In genomic region chr11:57567512-57568329, GRCh38 we compare ENCODE assay signal across 8 cellular contexts. TPM values are rescaled to one million over a fixed set of nuclear protein-coding genes. Genes with fewer than 3 reads are reported as not detected.
DNase-seq lines count a peak whose midpoint lies in the region; ATAC-seq and TF ChIP-seq lines count a peak whose summit lies in the region.

Gene UBE2L6 (minus strand): TSS chr11:57567672. CDS start chr11:57567611, 61 bp downstream.

- BruUV-seq in Caco-2 (replicated peaks; lab: Mats Ljungman, UMichigan) = no TSS peak

- CTCF ChIA-PET in Caco-2 (lab: Charles Lee) = interaction anchor here (0.5 to 3.0 kb wide), 15 partner anchors 15 to 1878 kb away, joined by 3 to 82 read pairs (median 5); no protein-coding TSS in a partner anchor
- CTCF ChIA-PET in activated naive CD4-positive, alpha-beta T cell treated with anti-CD3 and anti-CD28 coated beads for 36 hours (lab: Charles Lee) = interaction anchor here (0.7 to 9.5 kb wide), 30 partner anchors 8 to 233 kb away, joined by 3 to 258 read pairs (median 4); partner anchors contain the start of gene YPEL4

- H3K9me3 Mint-ChIP-seq in Caco-2 (ENCODE audit: unreplicated experiment) = no peaks in the 10 kb centered on the region
- no peaks in the 10 kb centered on the region for H3K9me3 Mint-ChIP-seq in activated naive CD4-positive, alpha-beta T cell treated with anti-CD3 and anti-CD28 coated beads for 36 hours

- H3K27me3 Mint-ChIP-seq in Caco-2 (ENCODE audit: insufficient read depth, unreplicated experiment) = no peaks in the 10 kb centered on the region
- H3K27me3 Mint-ChIP-seq in activated naive CD4-positive, alpha-beta T cell treated with anti-CD3 and anti-CD28 coated beads for 36 hours (ENCODE audit: low read depth) = no peaks in the 10 kb centered on the region

- peaks cover 7% of the 10 kb centered on the region for H3K36me3 Mint-ChIP-seq in Caco-2 (ENCODE audit: insufficient read depth, unreplicated experiment)
- peaks cover 16% of the 10 kb centered on the region for H3K36me3 Mint-ChIP-seq in activated naive CD4-positive, alpha-beta T cell treated with anti-CD3 and anti-CD28 coated beads for 36 hours (ENCODE audit: low read depth)

- POLR2A ChIA-PET in Caco-2 (lab: Charles Lee) = interaction anchor here (0.5 to 0.7 kb wide), 2 partner anchors 16 to 29 kb away, joined by 6 to 8 read pairs; no protein-coding TSS in a partner anchor

- H3K27me3 ChIP-seq in Caco-2 (replicated peaks; ENCODE audit: control insufficient read depth, insufficient read depth, low read length) (no peaks in the 10 kb centered on the region), SJCRH30 (no peaks in the 10 kb centered on the region), thoracic aorta (replicated peaks; ENCODE audit: insufficient read depth) (no peaks in the 10 kb centered on the region)

- peak; percentile 52 for ATAC-seq in GM19438 (IDR thresholded peaks at IDR 0.05; ENCODE audit: low read depth, unreplicated experiment)
- ATAC-seq in HG03565 (IDR thresholded peaks at IDR 0.05; ENCODE audit: unreplicated experiment) = peak; percentile 27
- ATAC-seq in omental fat pad (ENCODE audit: low FRiP score) = peak; percentile 43
- peak; percentile 40 for ATAC-seq in thoracic aorta (ENCODE audit: insufficient number of reproducible peaks, low FRiP score, low read depth)

- peak within 1 kb of the TSS; percentile 40 for H3K27ac Mint-ChIP-seq in Caco-2 (ENCODE audit: unreplicated experiment)
- H3K27ac Mint-ChIP-seq in activated naive CD4-positive, alpha-beta T cell treated with anti-CD3 and anti-CD28 coated beads for 36 hours = peak within 1 kb of the TSS; percentile 96

- peak; percentile 55 to 67 for DNase-seq in Caco-2
- peak; percentile 68 to 79 for DNase-seq in SJCRH30
- peak; percentile 66 for DNase-seq in activated naive CD4-positive, alpha-beta T cell treated with anti-CD3 and anti-CD28 coated beads for 36 hours
- DNase-seq in glomerular endothelial cell (ENCODE audit: extremely low read depth, low read depth, low spot score) = no peak
- no peak for DNase-seq in omental fat pad (ENCODE audit: low spot score)
- peak; percentile 19 for DNase-seq in thoracic aorta (ENCODE audit: low spot score)

- peak within 1 kb of the TSS; percentile 96 for H3K4me3 Mint-ChIP-seq in Caco-2 (ENCODE audit: unreplicated experiment)
- peak within 1 kb of the TSS; percentile 97 for H3K4me3 Mint-ChIP-seq in activated naive CD4-positive, alpha-beta T cell treated with anti-CD3 and anti-CD28 coated beads for 36 hours

- H3K4me1 Mint-ChIP-seq in Caco-2 (ENCODE audit: low read depth, unreplicated experiment) = peaks cover 14% of the 10 kb centered on the region
- H3K4me1 Mint-ChIP-seq in activated naive CD4-positive, alpha-beta T cell treated with anti-CD3 and anti-CD28 coated beads for 36 hours (ENCODE audit: low read depth) = peaks cover 39% of the 10 kb centered on the region

- TF ChIP-seq CTCF in Caco-2 (IDR thresholded peaks at IDR 0.05; ENCODE audit: insufficient read depth in 1 of 2, low read depth in 1 of 2, low read length in 1 of 2, severe bottlenecking in 1 of 2, unreplicated experiment in 1 of 2) (peak in 1 of 2 experiments; percentile 49), omental fat pad (IDR thresholded peaks at IDR 0.05) (peak in 1 of 3 donors; percentile 86), thoracic aorta (IDR thresholded peaks at IDR 0.05) (no peak)

- intact Hi-C loops in Caco-2 (cut with micrococcal nuclease; ENCODE audit: unreplicated experiment) = loop anchor here (1.0 kb wide), 4 partner anchors 36 to 110 kb away; no protein-coding TSS in a partner anchor
- intact Hi-C loops in activated naive CD4-positive, alpha-beta T cell treated with anti-CD3 and anti-CD28 coated beads for 36 hours (cut with micrococcal nuclease) = loop anchor here (1.0 to 5.0 kb wide), 10 partner anchors 74 to 1575 kb away; partner anchors contain the start of genes FAM111A, SSRP1 and ZFP91

- H3K4me1 ChIP-seq in Caco-2 = peaks cover 10% of the 10 kb centered on the region; the same call in 1 of the 2 replicates
- peaks cover 10% of the 10 kb centered on the region for H3K4me1 ChIP-seq in SJCRH30
- H3K4me1 ChIP-seq in thoracic aorta (ENCODE audit: control insufficient read depth in 1 of 2, low read depth in 2 of 2) = peaks cover 8 to 20% of the 10 kb centered on the region in 2 donors

- H3K36me3 ChIP-seq in Caco-2 (ENCODE audit: control insufficient read depth, insufficient read depth, low read length) (no peaks in the 10 kb centered on the region), SJCRH30 (no peaks in the 10 kb centered on the region), thoracic aorta (no peaks in the 10 kb centered on the region)

- peak within 1 kb of the TSS; percentile 35; the same call in 1 of the 2 replicates for H3K27ac ChIP-seq in SJCRH30
- H3K27ac ChIP-seq in thoracic aorta = peak within 1 kb of the TSS; percentile 71 to 81

- H3K4me3 ChIP-seq in Caco-2 (ENCODE audit: low read depth, low read length) = peak within 1 kb of the TSS; percentile 54
- peak within 1 kb of the TSS; percentile 63 for H3K4me3 ChIP-seq in SJCRH30
- H3K4me3 ChIP-seq in thoracic aorta = peak within 1 kb of the TSS; percentile 86

- H3K9me3 ChIP-seq in Caco-2 = no peaks in the 10 kb centered on the region
- no peaks in the 10 kb centered on the region for H3K9me3 ChIP-seq in SJCRH30 (replicated peaks)
- H3K9me3 ChIP-seq in thoracic aorta = no peaks in the 10 kb centered on the region

RNA-seq across cellular contexts. Expression of gene UBE2L6, which starts in this region (rescaled TPM):
- total RNA-seq in Caco-2 (2022) (16.7 and 20.2 TPM in 2 replicates), glomerular endothelial cell (74.1 and 87.1 TPM in 2 replicates), omental fat pad (100 to 1,000 TPM in 1 of 4 donors, 10 to 100 TPM in 3; 46.5 to 104 (median 52.6) TPM), thoracic aorta (10 to 100 TPM; 22.6 to 45.8 TPM)
- 36.9 and 39.9 TPM in 2 replicates for total RNA-seq in SJCRH30 (2014; rRNA removed; shearing (Covaris generic))
- total RNA-seq in activated naive CD4-positive, alpha-beta T cell treated with anti-CD3 and anti-CD28 coated beads for 36 hours = 100 to 1,000 TPM; 187 to 194 TPM

Comparison
In these comparisons a context has a peak if more than half of its experiments do, and no peak if none do; other contexts are left out.
1. DNase-seq: peak in Caco-2 (2 of 2), SJCRH30 (2 of 2), activated naive CD4-positive, alpha-beta T cell treated with anti-CD3 and anti-CD28 coated beads for 36 hours (single experiment) and thoracic aorta (single experiment); none in glomerular endothelial cell (single experiment) and omental fat pad (single experiment).
2. Peak in every context shown above with its lines, with median percentiles within 50 percentile points of each other: H3K4me3 ChIP-seq and ATAC-seq.